In the genomic region with DNA sequence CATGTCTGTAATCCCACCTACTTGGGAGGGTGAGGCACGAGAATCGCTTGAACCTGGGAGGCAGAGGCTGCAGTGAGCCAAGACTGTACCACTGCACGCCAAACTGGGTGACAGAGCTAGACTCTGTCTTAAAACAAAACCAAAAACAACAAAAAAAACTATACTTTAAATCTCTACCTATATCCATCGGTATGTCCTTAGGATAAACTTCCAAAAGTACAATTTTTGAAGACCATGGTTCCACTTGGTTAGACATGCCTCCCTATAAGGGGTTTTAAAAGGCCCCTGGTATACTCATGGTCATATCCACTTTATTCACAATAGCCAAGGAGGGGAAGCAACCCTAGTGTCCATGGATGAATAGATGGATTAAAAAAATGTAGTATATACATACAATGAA, we compare ENCODE assay signal across 1 cellular context.
A peak's percentile ranks its signal among the peaks of the same experiment; 100 is the strongest.
TF ChIP-seq lines count a peak whose summit lies in the region.

No MANE protein-coding gene starts in this region.

TF ChIP-seq in K562, 482 proteins besides CTCF, POLR2A, EP300 and RAD21:
- TF ChIP-seq RBFOX2 (IDR thresholded peaks at IDR 0.05; ENCODE audit: low read depth, low read length): no peak
- TF ChIP-seq, protein P1, sequence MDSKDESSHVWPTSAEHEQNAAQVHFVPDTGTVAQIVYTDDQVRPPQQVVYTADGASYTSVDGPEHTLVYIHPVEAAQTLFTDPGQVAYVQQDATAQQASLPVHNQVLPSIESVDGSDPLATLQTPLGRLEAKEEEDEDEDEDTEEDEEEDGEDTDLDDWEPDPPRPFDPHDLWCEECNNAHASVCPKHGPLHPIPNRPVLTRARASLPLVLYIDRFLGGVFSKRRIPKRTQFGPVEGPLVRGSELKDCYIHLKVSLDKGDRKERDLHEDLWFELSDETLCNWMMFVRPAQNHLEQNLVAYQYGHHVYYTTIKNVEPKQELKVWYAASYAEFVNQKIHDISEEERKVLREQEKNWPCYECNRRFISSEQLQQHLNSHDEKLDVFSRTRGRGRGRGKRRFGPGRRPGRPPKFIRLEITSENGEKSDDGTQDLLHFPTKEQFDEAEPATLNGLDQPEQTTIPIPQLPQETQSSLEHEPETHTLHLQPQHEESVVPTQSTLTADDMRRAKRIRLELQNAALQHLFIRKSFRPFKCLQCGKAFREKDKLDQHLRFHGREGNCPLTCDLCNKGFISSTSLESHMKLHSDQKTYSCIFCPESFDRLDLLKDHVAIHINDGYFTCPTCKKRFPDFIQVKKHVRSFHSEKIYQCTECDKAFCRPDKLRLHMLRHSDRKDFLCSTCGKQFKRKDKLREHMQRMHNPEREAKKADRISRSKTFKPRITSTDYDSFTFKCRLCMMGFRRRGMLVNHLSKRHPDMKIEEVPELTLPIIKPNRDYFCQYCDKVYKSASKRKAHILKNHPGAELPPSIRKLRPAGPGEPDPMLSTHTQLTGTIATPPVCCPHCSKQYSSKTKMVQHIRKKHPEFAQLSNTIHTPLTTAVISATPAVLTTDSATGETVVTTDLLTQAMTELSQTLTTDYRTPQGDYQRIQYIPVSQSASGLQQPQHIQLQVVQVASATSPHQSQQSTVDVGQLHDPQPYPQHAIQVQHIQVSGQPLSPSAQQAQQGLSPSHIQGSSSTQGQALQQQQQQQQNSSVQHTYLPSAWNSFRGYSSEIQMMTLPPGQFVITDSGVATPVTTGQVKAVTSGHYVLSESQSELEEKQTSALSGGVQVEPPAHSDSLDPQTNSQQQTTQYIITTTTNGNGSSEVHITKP (IDR thresholded peaks at IDR 0.05; ENCODE audit: partially characterized antibody): peak; percentile 90
